In the genomic region with DNA sequence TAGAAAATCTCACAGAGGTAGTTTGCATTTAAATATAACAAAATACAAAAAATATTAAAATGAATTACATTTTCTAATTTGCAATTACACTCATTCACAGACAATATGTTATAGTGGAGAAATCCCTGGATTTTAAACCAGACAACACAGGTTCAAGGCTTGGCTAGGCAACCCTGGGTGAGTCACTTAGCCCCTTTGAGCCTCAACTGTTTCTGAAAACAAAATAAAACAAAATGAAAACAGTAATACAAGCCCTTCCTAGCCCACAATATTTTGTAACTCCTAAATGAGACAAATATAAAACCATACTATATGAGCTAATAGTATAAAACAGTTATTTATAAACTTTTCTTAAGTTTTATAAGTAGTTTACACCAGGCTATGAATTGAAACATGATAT, we compare ENCODE assay signal across 24 cellular contexts.
"Had no signal": no experiment of that assay in that cellular context is flagged by ENCODE, and none has a peak within 500 bp of the region (broad histone marks: within the 10 kb centered on the region; RNA-seq: fewer than 3 reads in every experiment).

No MANE protein-coding gene starts in this region.

- H3K36me3 ChIP-seq: prostate gland had no signal

- H3K9me3 ChIP-seq: adrenal gland, ascending aorta, esophagus squamous epithelium, gastrocnemius medialis, prostate gland, thoracic aorta had no signal

- H3K27me3 ChIP-seq: adrenal gland, ascending aorta, esophagus squamous epithelium, gastrocnemius medialis had no signal

- H3K4me3 Mint-ChIP-seq: activated CD4-positive, alpha-beta T cell treated with anti-CD3 and anti-CD28 coated beads for 36 hours; activated naive CD8-positive, alpha-beta T cell treated with anti-CD3 and anti-CD28 coated beads for 36 hours; natural killer cell treated with Interleukin-12 subunit alpha and Interleukin-12 subunit beta and Interleukin-15 and Interleukin-18, amount 100 ng/mL, for 72 hours; T-helper 2 cell treated with Interferon-gamma antibody and Interleukin-4, amounts not matched to agents 5 μg/mL and 100 μg/mL, for 36 hours had no signal

- FAIRE-seq: urothelium cell line had no signal

- DNase-seq: activated CD4-positive, alpha-beta T cell treated with anti-CD3 and anti-CD28 coated beads for 36 hours; activated CD4-positive, CD25-positive, alpha-beta regulatory T cell; activated effector memory CD4-positive, alpha-beta T cell treated with Interleukin-2 at 50 U/mL for 16 hours; activated naive CD4-positive, alpha-beta T cell treated with Interleukin-2 at 50 U/mL for 16 hours; activated naive CD8-positive, alpha-beta T cell treated with anti-CD3 and anti-CD28 coated beads for 36 hours; activated T-cell treated with anti-CD3 and anti-CD28 coated beads for 4 hours; adrenal gland; caudate nucleus; esophagus squamous epithelium; gastrocnemius medialis; glutamatergic neuron; islet precursor cell; left cardiac atrium; midbrain; stimulated activated CD4-positive, alpha-beta T cell treated with anti-CD3 and anti-CD28 coated beads, Interleukin-2, amount 100 ng/mL, for 48 hours; stimulated activated naive CD8-positive, alpha-beta T cell treated with anti-CD3 and anti-CD28 coated beads, Interleukin-15, Interleukin-2, amounts not matched to agents 100 U/mL and 50 U/mL, for 24 hours; T-helper 1 cell; trophoblast cell had no signal

- ATAC-seq: activated CD4-positive, alpha-beta T cell treated with anti-CD3 and anti-CD28 coated beads for 36 hours; gastrocnemius medialis; left cardiac atrium; natural killer cell treated with Interleukin-12 subunit alpha and Interleukin-12 subunit beta and Interleukin-15 and Interleukin-18, amount 100 ng/mL, for 72 hours; stimulated activated naive CD8-positive, alpha-beta T cell treated with anti-CD3 and anti-CD28 coated beads, Interleukin-15, Interleukin-2, amounts not matched to agents 100 U/mL and 50 U/mL, for 24 hours had no signal

- H3K27ac Mint-ChIP-seq: activated CD4-positive, alpha-beta T cell treated with anti-CD3 and anti-CD28 coated beads for 36 hours; activated naive CD8-positive, alpha-beta T cell treated with anti-CD3 and anti-CD28 coated beads for 36 hours; natural killer cell treated with Interleukin-12 subunit alpha and Interleukin-12 subunit beta and Interleukin-15 and Interleukin-18, amount 100 ng/mL, for 72 hours; T-helper 2 cell treated with Interferon-gamma antibody and Interleukin-4, amounts not matched to agents 5 μg/mL and 100 μg/mL, for 36 hours had no signal

- H3K4me1 ChIP-seq: esophagus squamous epithelium, prostate gland had no signal

- H3K4me1 Mint-ChIP-seq: activated CD4-positive, alpha-beta T cell treated with anti-CD3 and anti-CD28 coated beads for 36 hours had no signal

- H3K4me3 ChIP-seq: adrenal gland, ascending aorta, esophagus squamous epithelium, gastrocnemius medialis, prostate gland, thoracic aorta had no signal

- H3K9me3 Mint-ChIP-seq: activated naive CD8-positive, alpha-beta T cell treated with anti-CD3 and anti-CD28 coated beads for 36 hours; natural killer cell treated with Interleukin-12 subunit alpha and Interleukin-12 subunit beta and Interleukin-15 and Interleukin-18, amount 100 ng/mL, for 72 hours; T-helper 2 cell treated with Interferon-gamma antibody and Interleukin-4, amounts not matched to agents 5 μg/mL and 100 μg/mL, for 36 hours had no signal

- H3K27ac ChIP-seq: adrenal gland, ascending aorta, esophagus squamous epithelium, gastrocnemius medialis, prostate gland, thoracic aorta had no signal
